ENCODE assay signal across 35 cellular contexts in genomic region chr2:241827394-241827793, GRCh38. TPM values are rescaled to one million over a fixed set of nuclear protein-coding genes. Genes with fewer than 3 reads are reported as not detected.
"Had no signal": no experiment of that assay in that cellular context is flagged by ENCODE, and none has a peak within 500 bp of the region (broad histone marks: within the 10 kb centered on the region; RNA-seq: fewer than 3 reads in every experiment).

No MANE protein-coding gene starts in this region.

- ATAC-seq: natural killer cell; psoas muscle; right cardiac atrium; sciatic nerve; stimulated activated memory B cell treated with anti-CD40 and anti-IgM and Interleukin-4, amounts not matched to agents 10 μg/mL and 1 μg/mL and 100 μg/mL, for 72 hours; stimulated activated naive CD8-positive, alpha-beta T cell treated with anti-CD3 and anti-CD28 coated beads, Interleukin-15, amount 100 ng/mL, for 72 hours; stimulated activated naive CD8-positive, alpha-beta T cell treated with anti-CD3 and anti-CD28 coated beads, Interleukin-15, Interleukin-2, amounts not matched to agents 100 U/mL and 50 U/mL, for 24 hours; upper lobe of right lung had no signal

- H3K79me2 ChIP-seq: parathyroid adenoma had no signal

- H3K9me3 ChIP-seq: ovary, psoas muscle, testis, uterus had no signal

- H3K4me3 Mint-ChIP-seq: natural killer cell; nephron; neural progenitor cell; stimulated activated memory B cell treated with anti-CD40 and anti-IgM and Interleukin-4, amounts not matched to agents 10 μg/mL and 1 μg/mL and 100 μg/mL, for 72 hours; stimulated activated naive CD8-positive, alpha-beta T cell treated with anti-CD3 and anti-CD28 coated beads, Interleukin-15, amount 100 ng/mL, for 72 hours; type B pancreatic cell had no signal

- H3K4me2 ChIP-seq: neural progenitor cell, smooth muscle cell had no signal

- H3K27ac ChIP-seq: neural progenitor cell, ovary, parathyroid adenoma, psoas muscle, skin epidermis, spleen, suprapubic skin, testis, tibial artery, transverse colon, upper lobe of right lung, uterus had no signal

- H3K4me1 ChIP-seq: neural progenitor cell, parathyroid adenoma, psoas muscle, suprapubic skin, testis, tibial artery, transverse colon, upper lobe of right lung, uterus had no signal

- H3K27me3 ChIP-seq: neural progenitor cell, ovary, testis, uterus had no signal

- H3K9ac ChIP-seq: neural progenitor cell, parathyroid adenoma had no signal

- H3K4me3 ChIP-seq: neural progenitor cell, ovary, psoas muscle, skin epidermis, smooth muscle cell, spleen, suprapubic skin, testis, tibial artery, transverse colon, upper lobe of right lung, uterus had no signal

- H2AFZ ChIP-seq: neural progenitor cell, parathyroid adenoma had no signal

- H3K27ac Mint-ChIP-seq: natural killer cell; nephron; neural progenitor cell; progenitor cell of endocrine pancreas; stimulated activated memory B cell treated with anti-CD40 and anti-IgM and Interleukin-4, amounts not matched to agents 10 μg/mL and 1 μg/mL and 100 μg/mL, for 72 hours; type B pancreatic cell had no signal

- H3K36me3 ChIP-seq: neural progenitor cell, ovary, spleen, suprapubic skin, tibial artery, transverse colon, upper lobe of right lung, uterus had no signal

- H3K36me3 Mint-ChIP-seq: natural killer cell; stimulated activated memory B cell treated with anti-CD40 and anti-IgM and Interleukin-4, amounts not matched to agents 10 μg/mL and 1 μg/mL and 100 μg/mL, for 72 hours; type B pancreatic cell had no signal

- DNase-seq: natural killer cell; occipital lobe; ovary; posterior cingulate gyrus; psoas muscle; right cardiac atrium; spleen; stimulated activated CD4-positive, alpha-beta T cell treated with anti-CD3 and anti-CD28 coated beads, Interleukin-12 subunit alpha, Interleukin-12 subunit beta, amount 100 ng/mL, for 4 hours; stimulated activated CD4-positive, alpha-beta T cell treated with anti-CD3 and anti-CD28 coated beads, Interleukin-1b, Interleukin-23, amount 100 ng/mL, for 48 hours; stimulated activated CD4-positive, alpha-beta T cell treated with anti-CD3 and anti-CD28 coated beads, Interleukin-4, amount 100 ng/mL, for 1 hour; stimulated activated CD4-positive, alpha-beta T cell treated with anti-CD3 and anti-CD28 coated beads, Interleukin-4, amount 100 ng/mL, for 4 hours; stimulated activated CD8-positive, alpha-beta memory T cell treated with anti-CD3 and anti-CD28 coated beads, Interleukin-4, amount 100 ng/mL, for 48 hours; stimulated activated naive CD4-positive, alpha-beta T cell; stimulated activated naive CD8-positive, alpha-beta T cell treated with anti-CD3 and anti-CD28 coated beads, Interleukin-15, amount 100 ng/mL, for 72 hours; stimulated activated naive CD8-positive, alpha-beta T cell treated with anti-CD3 and anti-CD28 coated beads, Interleukin-15, Interleukin-2, amounts not matched to agents 100 U/mL and 50 U/mL, for 24 hours; substantia nigra; testis; tibial artery; transverse colon; upper lobe of right lung; uterus had no signal

RNA-seq across cellular contexts. Expression of gene NEU4, which starts 18.4 kb away (rescaled TPM):
- total RNA-seq: osteoblast, sciatic nerve, smooth muscle cell had no signal
- polyA plus RNA-seq: neural cell had no signal

RNA-seq across cellular contexts. Expression of gene PDCD1, which starts 31.3 kb away (rescaled TPM):
- total RNA-seq: occipital lobe, osteoblast, progenitor cell of endocrine pancreas, smooth muscle cell, suprapubic skin, urinary bladder had no signal
- polyA plus RNA-seq: neural cell, smooth muscle cell had no signal

RNA-seq across cellular contexts. Expression of gene RTP5, which starts 42.1 kb away (rescaled TPM):
- total RNA-seq: osteoblast, progenitor cell of endocrine pancreas, psoas muscle, renal cortical epithelial cell, right cardiac atrium, sciatic nerve, smooth muscle cell, suprapubic skin, upper lobe of right lung, urinary bladder had no signal
- polyA plus RNA-seq: ovary, smooth muscle cell had no signal

RNA-seq across cellular contexts. Expression of gene GAL3ST2, which starts 50.8 kb away (rescaled TPM):
- total RNA-seq: sciatic nerve, smooth muscle cell, suprapubic skin, upper lobe of right lung, urinary bladder had no signal
- polyA plus RNA-seq: neural cell, spleen, urinary bladder had no signal
